13 cellular contexts compared by ENCODE assay signal in the genomic region with DNA sequence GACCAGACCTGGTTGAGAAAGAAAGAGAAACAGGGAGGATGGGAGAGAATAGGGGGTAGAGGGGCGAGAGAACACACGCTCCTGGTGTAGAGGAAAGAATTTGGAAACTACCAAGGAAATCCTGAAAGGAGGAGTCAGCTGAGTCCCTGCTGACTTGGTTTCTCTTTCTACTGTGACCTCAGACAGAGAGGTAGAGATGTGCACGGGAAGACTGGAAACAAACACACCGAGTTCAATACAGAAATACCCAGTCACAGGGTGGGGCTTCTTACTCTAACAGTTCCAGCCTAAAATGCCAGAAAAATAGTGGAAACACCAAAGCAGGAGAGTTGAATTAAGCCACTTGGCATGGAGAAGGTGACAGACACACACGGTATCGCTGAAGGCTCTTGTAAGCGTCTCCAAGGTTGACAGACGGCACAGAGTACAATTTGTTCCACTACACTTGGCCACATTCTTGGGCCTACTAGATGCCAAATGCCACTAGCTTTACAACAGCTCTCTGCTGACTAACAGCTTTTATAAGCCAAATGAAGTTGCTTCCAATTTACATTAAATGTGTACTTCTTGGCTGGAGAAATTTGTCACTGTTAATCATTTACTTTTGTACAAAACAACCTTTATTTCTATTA. TPM values are rescaled to one million over a fixed set of nuclear protein-coding genes. Genes with fewer than 3 reads are reported as not detected.
DNase-seq lines count a peak whose midpoint lies in the region; ATAC-seq and TF ChIP-seq lines count a peak whose summit lies in the region.
"Had no signal": no experiment of that assay in that cellular context is flagged by ENCODE, and none has a peak within 500 bp of the region (broad histone marks: within the 10 kb centered on the region; RNA-seq: fewer than 3 reads in every experiment).

No MANE protein-coding gene starts in this region.

- POLR2A ChIA-PET in Caco-2 (lab: Charles Lee), result no interaction called here

- WGBS in psoas muscle, 3 donors, result 15 to 19% (median 17%) methylated on average over 8 of the region's 8 CpGs

- H3K36me3 ChIP-seq in Caco-2 (ENCODE audit: control insufficient read depth, insufficient read depth, low read length), result no peaks in the 10 kb centered on the region
- H3K36me3 ChIP-seq in adipocyte (ENCODE audit: control insufficient read depth, insufficient read depth, low read length, severe bottlenecking), result peaks cover 7% of the 10 kb centered on the region
- peaks cover 0 to 5% of the 10 kb centered on the region in 2 donors for H3K36me3 ChIP-seq in psoas muscle (ENCODE audit: insufficient read depth in 1 of 2, low read depth in 1 of 2)

- BruUV-seq in Caco-2 (replicated peaks; lab: Mats Ljungman, UMichigan), result no TSS peak

- peak overlapping the region; percentile 84 for H3K27ac ChIP-seq in psoas muscle

- peak overlapping the region; percentile 8 for H3K27ac Mint-ChIP-seq in Caco-2 (ENCODE audit: unreplicated experiment)
- peak overlapping the region in 1 of 2 donors; percentile 25 for H3K27ac Mint-ChIP-seq in effector memory CD8-positive, alpha-beta T cell
- H3K27ac Mint-ChIP-seq: activated CD4-positive, alpha-beta T cell treated with anti-CD3 and anti-CD28 coated beads for 36 hours; dendritic cell treated with granulocyte-macrophage colony-stimulating factor and Interleukin-4, amounts not matched to agents 40 ng/mL and 50 ng/mL, for 4 days; naive thymus-derived CD8-positive, alpha-beta T cell had no signal

- H3K36me3 Mint-ChIP-seq in Caco-2 (ENCODE audit: insufficient read depth, unreplicated experiment), result peaks cover 89% of the 10 kb centered on the region
- H3K36me3 Mint-ChIP-seq in effector memory CD8-positive, alpha-beta T cell (ENCODE audit: insufficient read depth), result peaks cover 12% of the 10 kb centered on the region

- H3K9ac ChIP-seq in adipocyte (ENCODE audit: low read length), result peak overlapping the region; percentile 70

- H3K27me3 Mint-ChIP-seq in Caco-2 (ENCODE audit: insufficient read depth, unreplicated experiment), result no peaks in the 10 kb centered on the region
- H3K27me3 Mint-ChIP-seq in effector memory CD8-positive, alpha-beta T cell, result no peaks in the 10 kb centered on the region
- H3K27me3 Mint-ChIP-seq: activated CD4-positive, alpha-beta T cell treated with anti-CD3 and anti-CD28 coated beads for 36 hours; dendritic cell treated with granulocyte-macrophage colony-stimulating factor and Interleukin-4, amounts not matched to agents 40 ng/mL and 50 ng/mL, for 4 days; naive thymus-derived CD8-positive, alpha-beta T cell had no signal

- DNase-seq in Caco-2, result no peak
- peak; percentile 60 for DNase-seq in adipocyte (ENCODE audit: low read depth)
- no peak for DNase-seq in Right ventricle myocardium superior
- no peak for DNase-seq in psoas muscle
- DNase-seq in effector memory CD8-positive, alpha-beta T cell, result no peak
- DNase-seq in activated CD4-positive, CD25-positive, alpha-beta regulatory T cell (lab: John Stamatoyannopoulos, UW), result no peak
- DNase-seq in activated gamma-delta T cell treated with Interleukin-2 at 50 U/mL for 16 hours, result no peak
- DNase-seq: activated CD4-positive, alpha-beta T cell treated with anti-CD3 and anti-CD28 coated beads for 36 hours; DMS79 treated with DMSO at 0.1 percent for 48 hours; naive thymus-derived CD8-positive, alpha-beta T cell; NCI-H526 had no signal

- peak; percentile 94 for ATAC-seq in Right ventricle myocardium superior (ENCODE audit: poor library complexity)
- peak; percentile 84 to 95 (median 91) for ATAC-seq in psoas muscle
- no peak for ATAC-seq in effector memory CD8-positive, alpha-beta T cell (replicated peaks)
- ATAC-seq in HG03139 (IDR thresholded peaks at IDR 0.05; ENCODE audit: unreplicated experiment), result no peak
- ATAC-seq: activated CD4-positive, alpha-beta T cell treated with anti-CD3 and anti-CD28 coated beads for 36 hours; naive thymus-derived CD8-positive, alpha-beta T cell had no signal

- H3K9me3 ChIP-seq in Caco-2, result no peaks in the 10 kb centered on the region
- no peaks in the 10 kb centered on the region for H3K9me3 ChIP-seq in adipocyte (ENCODE audit: control insufficient read depth, low read length)
- no peaks in the 10 kb centered on the region for H3K9me3 ChIP-seq in psoas muscle

- H3K4me1 Mint-ChIP-seq in Caco-2 (ENCODE audit: low read depth, unreplicated experiment), result peaks cover 29% of the 10 kb centered on the region
- peaks cover 5 to 12% of the 10 kb centered on the region in 2 donors for H3K4me1 Mint-ChIP-seq in effector memory CD8-positive, alpha-beta T cell (ENCODE audit: low read depth in 2 of 2)
- H3K4me1 Mint-ChIP-seq: activated CD4-positive, alpha-beta T cell treated with anti-CD3 and anti-CD28 coated beads for 36 hours had no signal

- no peak for TF ChIP-seq CTCF in Caco-2 (IDR thresholded peaks at IDR 0.05; ENCODE audit: insufficient read depth in 1 of 2, low read depth in 1 of 2, low read length in 1 of 2, severe bottlenecking in 1 of 2, unreplicated experiment in 1 of 2)
- no peak for TF ChIP-seq CTCF in psoas muscle (IDR thresholded peaks at IDR 0.05)

- no peak overlapping the region for H3K4me3 Mint-ChIP-seq in Caco-2 (ENCODE audit: unreplicated experiment)
- no peak overlapping the region for H3K4me3 Mint-ChIP-seq in effector memory CD8-positive, alpha-beta T cell
- H3K4me3 Mint-ChIP-seq: activated CD4-positive, alpha-beta T cell treated with anti-CD3 and anti-CD28 coated beads for 36 hours; dendritic cell treated with granulocyte-macrophage colony-stimulating factor and Interleukin-4, amounts not matched to agents 40 ng/mL and 50 ng/mL, for 4 days; naive thymus-derived CD8-positive, alpha-beta T cell had no signal

- H3K4me1 ChIP-seq in Caco-2 (no peaks in the 10 kb centered on the region), adipocyte (ENCODE audit: control insufficient read depth, insufficient read depth, low read length) (peaks cover 39% of the 10 kb centered on the region), psoas muscle (peaks cover 56% of the 10 kb centered on the region)

- intact Hi-C loops in Caco-2 (cut with micrococcal nuclease; ENCODE audit: unreplicated experiment) (no loop called here), Right ventricle myocardium superior (cut with DNase I) (no loop called here), psoas muscle (cut with DNase I) (no loop called here)

- CTCF ChIA-PET in Caco-2 (lab: Charles Lee), result no interaction called here

- H3K27me3 ChIP-seq in Caco-2 (replicated peaks; ENCODE audit: control insufficient read depth, insufficient read depth, low read length), result no peaks in the 10 kb centered on the region
- H3K27me3 ChIP-seq in adipocyte (replicated peaks; ENCODE audit: control insufficient read depth, insufficient read depth, low read length), result no peaks in the 10 kb centered on the region
- no peaks in the 10 kb centered on the region for H3K27me3 ChIP-seq in psoas muscle (ENCODE audit: insufficient read depth in 3 of 3, low read length in 2 of 3)

- no peaks in the 10 kb centered on the region for H3K9me3 Mint-ChIP-seq in Caco-2 (ENCODE audit: unreplicated experiment)
- no peaks in the 10 kb centered on the region for H3K9me3 Mint-ChIP-seq in effector memory CD8-positive, alpha-beta T cell
- H3K9me3 Mint-ChIP-seq: dendritic cell treated with granulocyte-macrophage colony-stimulating factor and Interleukin-4, amounts not matched to agents 40 ng/mL and 50 ng/mL, for 4 days had no signal

- H3K4me3 ChIP-seq in Caco-2 (ENCODE audit: low read depth, low read length), result no peak overlapping the region
- H3K4me3 ChIP-seq in adipocyte (ENCODE audit: low read length), result peak overlapping the region; percentile 75
- H3K4me3 ChIP-seq in psoas muscle, result peak overlapping the region; percentile 43

RNA-seq across cellular contexts. Expression of gene LATS2, which starts 28.0 kb away (rescaled TPM):
- total RNA-seq in Caco-2 (2022) (41.9 and 45.6 TPM in 2 replicates), Right ventricle myocardium superior (22.5 TPM), psoas muscle (10 to 100 TPM; 23.7 to 27.4 (median 26.1) TPM)
- 10 to 100 TPM in 2 of 3 donors, 1 to 10 TPM in 1; 6.0 to 13.9 (median 10.0) TPM for polyA plus RNA-seq in psoas muscle

Comparison
In these comparisons a context has a peak if more than half of its experiments do, and no peak if none do; other contexts are left out.
1. ATAC-seq: peak in Right ventricle myocardium superior (single experiment) and psoas muscle (4 of 4); none in effector memory CD8-positive, alpha-beta T cell (single experiment) and HG03139 (single experiment).